14 cellular contexts compared by ENCODE assay signal in the genomic region with DNA sequence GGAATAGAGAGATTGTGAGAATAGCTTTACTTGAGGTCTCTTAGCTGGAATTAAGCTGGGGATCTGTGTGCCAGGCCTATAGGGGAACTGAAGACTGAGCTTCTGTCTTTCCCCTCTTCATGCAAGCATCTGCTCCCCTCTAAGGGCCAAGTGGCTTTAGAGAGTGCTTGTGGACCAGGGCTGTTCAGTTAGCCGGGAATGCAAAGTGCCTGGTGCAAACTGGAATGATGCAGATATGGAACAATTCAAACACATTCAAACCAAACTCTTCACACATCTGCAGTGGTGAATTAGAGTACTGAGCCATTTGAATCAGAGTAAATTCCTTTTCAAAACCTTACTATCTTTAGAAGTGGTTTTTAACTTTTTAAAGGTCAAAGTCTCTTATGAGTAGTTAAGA.
DNase-seq lines count a peak whose midpoint lies in the region; ATAC-seq, FAIRE-seq and TF ChIP-seq lines count a peak whose summit lies in the region.
"Had no signal": no experiment of that assay in that cellular context is flagged by ENCODE, and none has a peak within 500 bp of the region (broad histone marks: within the 10 kb centered on the region; RNA-seq: fewer than 3 reads in every experiment).

No MANE protein-coding gene starts in this region.

- no peak overlapping the region for H3K9ac ChIP-seq in HepG2 (ENCODE audit: insufficient read depth, low read depth, low read length)

- TF ChIP-seq RAD21 in HepG2 (CRISPR knock-in tag; IDR thresholded peaks at IDR 0.05), result no peak

- no peak overlapping the region for H3K4me3 ChIP-seq in HepG2 (replicated peaks in 1 of 3; ENCODE audit: insufficient read depth in 1 of 3, low read depth in 2 of 3, low read length in 3 of 3)
- H3K4me3 ChIP-seq: skin epidermis had no signal

- TF ChIP-seq EP300 in HepG2 (IDR thresholded peaks at IDR 0.05; ENCODE audit: low read depth in 2 of 2, low read length in 2 of 2) (no peak), HepG2 (CRISPR knock-in tag; IDR thresholded peaks at IDR 0.05; ENCODE audit: borderline replicate concordance) (no peak)

- peaks cover 19% of the 10 kb centered on the region for H3K4me1 ChIP-seq in HepG2 (ENCODE audit: insufficient read depth, low read length)

- no peak overlapping the region for H3K4me2 ChIP-seq in HepG2 (ENCODE audit: low read depth, low read length)

- H3K36me3 Mint-ChIP-seq in activated CD4-positive, alpha-beta T cell treated with anti-CD3 and anti-CD28 coated beads, Interleukin-2, amount 10 ng/mL, durations not matched to agents 24 days and 14 days (ENCODE audit: low read depth), result no peaks in the 10 kb centered on the region
- H3K36me3 Mint-ChIP-seq in activated T-helper 1 cell treated with anti-CD3 and anti-CD28 coated beads, Interleukin-12 subunit alpha, Interleukin-12 subunit beta, Interleukin-2, Interleukin-4 antibody, amounts not matched to agents 30 ng/mL and 10 ng/mL and 1 ng/mL, durations not matched to agents 14 hours and 24 hours and 36 hours (ENCODE audit: low read depth), result no peaks in the 10 kb centered on the region
- H3K36me3 Mint-ChIP-seq in mesothelial cell of epicardium, result no peaks in the 10 kb centered on the region
- H3K36me3 Mint-ChIP-seq: CD8-positive, alpha-beta memory T cell had no signal

- in situ Hi-C loops in HepG2 (cut with HindIII; ENCODE audit: extremely low pct_ligation_motif_present, low pct_unique_long_range_greater_than_20kb), result loop anchor here (5.0 kb wide), 1 partner anchor 104 kb away; no protein-coding TSS in a partner anchor

- no peaks in the 10 kb centered on the region for H3K79me2 ChIP-seq in HepG2 (ENCODE audit: insufficient read depth, low read length)

- POLR2A ChIA-PET in HepG2 (lab: Yijun Ruan, JAX), result interaction anchor here (1.3 to 2.8 kb wide), 2 partner anchors 12 to 98 kb away, joined by 3 to 13 read pairs; partner anchors contain the start of gene LIN7A

- TF ChIP-seq POLR2A in HepG2 (IDR thresholded peaks at IDR 0.05; ENCODE audit: insufficient read depth in 1 of 2, low read depth in 2 of 2, low read length in 2 of 2), result no peak

- peak; percentile 84 for DNase-seq in NCI-H2107 treated with DMSO at 0.1 percent for 48 hours (lab: John Stamatoyannopoulos, UW; ENCODE audit: unreplicated experiment)
- peak; percentile 2 for DNase-seq in HepG2 (ENCODE audit: low spot score)
- no peak for DNase-seq in activated CD4-positive, alpha-beta T cell treated with anti-CD3 and anti-CD28 coated beads, Interleukin-2, amount 10 ng/mL, durations not matched to agents 24 days and 14 days
- DNase-seq in MV-4-11 (lab: John Stamatoyannopoulos, UW), result no peak
- DNase-seq in activated T-helper 1 cell treated with anti-CD3 and anti-CD28 coated beads, Interleukin-12 subunit alpha, Interleukin-12 subunit beta, Interleukin-2, Interleukin-4 antibody, amounts not matched to agents 30 ng/mL and 10 ng/mL and 1 ng/mL, durations not matched to agents 14 hours and 24 hours and 36 hours (ENCODE audit: low spot score), result no peak
- no peak for DNase-seq in mesothelial cell of epicardium (ENCODE audit: low spot score in 2 of 2, unreplicated experiment in 2 of 2)
- DNase-seq: amygdala; CD8-positive, alpha-beta memory T cell; NCI-H774; T-helper 1 cell had no signal

- no peaks in the 10 kb centered on the region for H3K4me1 Mint-ChIP-seq in activated CD4-positive, alpha-beta T cell treated with anti-CD3 and anti-CD28 coated beads, Interleukin-2, amount 10 ng/mL, durations not matched to agents 24 days and 14 days
- H3K4me1 Mint-ChIP-seq in activated T-helper 1 cell treated with anti-CD3 and anti-CD28 coated beads, Interleukin-12 subunit alpha, Interleukin-12 subunit beta, Interleukin-2, Interleukin-4 antibody, amounts not matched to agents 30 ng/mL and 10 ng/mL and 1 ng/mL, durations not matched to agents 14 hours and 24 hours and 36 hours (ENCODE audit: low read depth), result no peaks in the 10 kb centered on the region
- peaks cover 19% of the 10 kb centered on the region for H3K4me1 Mint-ChIP-seq in mesothelial cell of epicardium
- H3K4me1 Mint-ChIP-seq: CD8-positive, alpha-beta memory T cell had no signal

- H3K27me3 ChIP-seq in HepG2 (ENCODE audit: control insufficient read depth in 1 of 2, insufficient read depth in 2 of 2, low read length in 2 of 2), result no peaks in the 10 kb centered on the region

- no peak for FAIRE-seq in HepG2 (lab: Jason Lieb, UNC)
- FAIRE-seq: endometrium had no signal

- no peak overlapping the region for H2AFZ ChIP-seq in HepG2 (ENCODE audit: low read length)

- no peaks in the 10 kb centered on the region for H3K27me3 Mint-ChIP-seq in activated CD4-positive, alpha-beta T cell treated with anti-CD3 and anti-CD28 coated beads, Interleukin-2, amount 10 ng/mL, durations not matched to agents 24 days and 14 days
- no peaks in the 10 kb centered on the region for H3K27me3 Mint-ChIP-seq in activated T-helper 1 cell treated with anti-CD3 and anti-CD28 coated beads, Interleukin-12 subunit alpha, Interleukin-12 subunit beta, Interleukin-2, Interleukin-4 antibody, amounts not matched to agents 30 ng/mL and 10 ng/mL and 1 ng/mL, durations not matched to agents 14 hours and 24 hours and 36 hours (ENCODE audit: insufficient read depth)
- H3K27me3 Mint-ChIP-seq in mesothelial cell of epicardium (ENCODE audit: low read depth), result no peaks in the 10 kb centered on the region
- H3K27me3 Mint-ChIP-seq: CD8-positive, alpha-beta memory T cell had no signal

- intact Hi-C loops in HepG2 (cut with micrococcal nuclease; ENCODE audit: unreplicated experiment), result loop anchor here (5.0 kb wide), 2 partner anchors 99 to 419 kb away; partner anchors contain the start of gene LIN7A
- intact Hi-C loops in activated CD4-positive, alpha-beta T cell treated with anti-CD3 and anti-CD28 coated beads, Interleukin-2, amount 10 ng/mL, durations not matched to agents 24 days and 14 days (cut with micrococcal nuclease), result no loop called here
- intact Hi-C loops in activated T-helper 1 cell treated with anti-CD3 and anti-CD28 coated beads, Interleukin-12 subunit alpha, Interleukin-12 subunit beta, Interleukin-2, Interleukin-4 antibody, amounts not matched to agents 30 ng/mL and 10 ng/mL and 1 ng/mL, durations not matched to agents 14 hours and 24 hours and 36 hours (cut with micrococcal nuclease), result no loop called here

- H3K9me3 Mint-ChIP-seq in activated CD4-positive, alpha-beta T cell treated with anti-CD3 and anti-CD28 coated beads, Interleukin-2, amount 10 ng/mL, durations not matched to agents 24 days and 14 days, result no peaks in the 10 kb centered on the region
- H3K9me3 Mint-ChIP-seq in activated T-helper 1 cell treated with anti-CD3 and anti-CD28 coated beads, Interleukin-12 subunit alpha, Interleukin-12 subunit beta, Interleukin-2, Interleukin-4 antibody, amounts not matched to agents 30 ng/mL and 10 ng/mL and 1 ng/mL, durations not matched to agents 14 hours and 24 hours and 36 hours, result no peaks in the 10 kb centered on the region
- H3K9me3 Mint-ChIP-seq in mesothelial cell of epicardium, result no peaks in the 10 kb centered on the region

- no peaks in the 10 kb centered on the region for H4K20me1 ChIP-seq in HepG2 (ENCODE audit: insufficient read depth, low read length)

- no peak overlapping the region for H3K27ac Mint-ChIP-seq in activated CD4-positive, alpha-beta T cell treated with anti-CD3 and anti-CD28 coated beads, Interleukin-2, amount 10 ng/mL, durations not matched to agents 24 days and 14 days
- no peak overlapping the region for H3K27ac Mint-ChIP-seq in activated T-helper 1 cell treated with anti-CD3 and anti-CD28 coated beads, Interleukin-12 subunit alpha, Interleukin-12 subunit beta, Interleukin-2, Interleukin-4 antibody, amounts not matched to agents 30 ng/mL and 10 ng/mL and 1 ng/mL, durations not matched to agents 14 hours and 24 hours and 36 hours
- H3K27ac Mint-ChIP-seq in mesothelial cell of epicardium, result no peak overlapping the region
- H3K27ac Mint-ChIP-seq: CD8-positive, alpha-beta memory T cell had no signal

- H3K27ac ChIP-seq in HepG2 (ENCODE audit: extremely low read length, insufficient read depth, low read length), result no peak overlapping the region
- H3K27ac ChIP-seq: skin epidermis had no signal

- no peaks in the 10 kb centered on the region for H3K9me3 ChIP-seq in HepG2 (ENCODE audit: low read length)

- no TSS peak for BruUV-seq in HepG2 (replicated peaks; lab: Mats Ljungman, UMichigan)

- H3K36me3 ChIP-seq in HepG2 (replicated peaks in 1 of 2; ENCODE audit: control insufficient read depth in 1 of 2, insufficient read depth in 2 of 2, low read length in 2 of 2), result peaks cover 0 to 5% of the 10 kb centered on the region in 2 experiments; a peak in 1 of 5 replicates

- H3K4me3 Mint-ChIP-seq in activated CD4-positive, alpha-beta T cell treated with anti-CD3 and anti-CD28 coated beads, Interleukin-2, amount 10 ng/mL, durations not matched to agents 24 days and 14 days, result no peak overlapping the region
- H3K4me3 Mint-ChIP-seq in activated T-helper 1 cell treated with anti-CD3 and anti-CD28 coated beads, Interleukin-12 subunit alpha, Interleukin-12 subunit beta, Interleukin-2, Interleukin-4 antibody, amounts not matched to agents 30 ng/mL and 10 ng/mL and 1 ng/mL, durations not matched to agents 14 hours and 24 hours and 36 hours, result no peak overlapping the region
- H3K4me3 Mint-ChIP-seq in mesothelial cell of epicardium, result no peak overlapping the region
- H3K4me3 Mint-ChIP-seq: CD8-positive, alpha-beta memory T cell had no signal

- TF ChIP-seq CTCF in HepG2 (CRISPR knock-in tag; IDR thresholded peaks at IDR 0.05) (no peak), mesothelial cell of epicardium (IDR thresholded peaks at IDR 0.05; ENCODE audit: unreplicated experiment) (no peak)

- WGBS in HepG2 (ENCODE audit: low lambda C conversion rate), result 56% methylated on average over 1 of the region's 1 CpG

- CTCF ChIA-PET in HepG2 (lab: Yijun Ruan, JAX; ENCODE audit: low intra/inter-chr PET ratio, low total read pairs), result no interaction called here

- ATAC-seq in GM18520 (IDR thresholded peaks at IDR 0.05; ENCODE audit: unreplicated experiment), result peak; percentile 34
- peak; percentile 54 for ATAC-seq in GM21723 (IDR thresholded peaks at IDR 0.05; ENCODE audit: unreplicated experiment)
- peak; percentile 38; the same call in 1 of the 3 replicates for ATAC-seq in HepG2

TF ChIP-seq in HepG2, 621 proteins besides CTCF, POLR2A, EP300 and RAD21 (continues in another document):
- TF ChIP-seq ZNF784 (CRISPR knock-in tag; IDR thresholded peaks at IDR 0.05; ENCODE audit: borderline replicate concordance) (no peak), ZNF256 (CRISPR knock-in tag; conservative IDR thresholded peaks at IDR 0.05) (no peak), HIVEP1 (CRISPR knock-in tag; IDR thresholded peaks at IDR 0.05) (no peak)

Comparison
In these comparisons a context has a peak if more than half of its experiments do, and no peak if none do; other contexts are left out.
1. DNase-seq: peak in NCI-H2107 treated with DMSO at 0.1 percent for 48 hours (single experiment) and HepG2 (single experiment); none in activated CD4-positive, alpha-beta T cell treated with anti-CD3 and anti-CD28 coated beads, Interleukin-2, amount 10 ng/mL, durations not matched to agents 24 days and 14 days (single experiment), MV-4-11 (single experiment), activated T-helper 1 cell treated with anti-CD3 and anti-CD28 coated beads, Interleukin-12 subunit alpha, Interleukin-12 subunit beta, Interleukin-2, Interleukin-4 antibody, amounts not matched to agents 30 ng/mL and 10 ng/mL and 1 ng/mL, durations not matched to agents 14 hours and 24 hours and 36 hours (single experiment) and mesothelial cell of epicardium (0 of 2).
2. Peak in every context shown above with its lines, with median percentiles within 50 percentile points of each other: ATAC-seq.